In the genomic region with DNA sequence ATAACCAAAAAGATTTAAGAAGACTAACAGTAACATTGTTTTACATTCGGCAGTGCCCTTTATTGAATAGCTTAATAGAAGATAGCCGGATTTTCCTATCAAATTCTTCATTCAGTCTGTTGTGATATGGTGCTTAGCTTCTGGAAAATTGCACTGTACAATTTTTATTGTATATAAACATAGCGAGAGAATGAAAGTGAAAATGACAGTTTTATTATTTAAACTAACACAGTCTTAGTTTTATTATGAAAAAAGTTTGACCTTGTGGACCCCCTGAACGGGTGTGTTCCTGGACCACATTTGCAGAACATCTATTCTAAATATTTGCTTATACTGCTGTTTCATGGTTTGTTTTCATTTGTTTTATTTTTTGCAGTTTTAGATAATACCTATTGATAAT, we compare ENCODE assay signal across 1 cellular context.
TF ChIP-seq lines count a peak whose summit lies in the region.

No MANE protein-coding gene starts in this region.

TF ChIP-seq in HepG2, 621 proteins besides CTCF, POLR2A, EP300 and RAD21:
- TF ChIP-seq CBX1 (IDR thresholded peaks at IDR 0.05; ENCODE audit: low read depth) (no peak), ETV5 (CRISPR knock-in tag; IDR thresholded peaks at IDR 0.05; ENCODE audit: borderline replicate concordance) (no peak), MAFK (conservative IDR thresholded peaks at IDR 0.05 in 1 of 2, IDR thresholded peaks at IDR 0.05 in 1 of 2; ENCODE audit: low read length in 2 of 2) (0 out of 4 replicates have a peak, but pooled peaks of 1 of the 2 experiments have one; percentile 2), ZNF20 (CRISPR knock-in tag; IDR thresholded peaks at IDR 0.05) (no peak), ZFP1 (CRISPR knock-in tag; IDR thresholded peaks at IDR 0.05) (no peak), ZFP62 (CRISPR knock-in tag; IDR thresholded peaks at IDR 0.05) (no peak), EHMT2 (IDR thresholded peaks at IDR 0.05; ENCODE audit: borderline replicate concordance, low read depth, low read length) (no peak), MYNN (CRISPR knock-in tag; IDR thresholded peaks at IDR 0.05; ENCODE audit: low read depth) (no peak), ZNF629 (CRISPR knock-in tag; conservative IDR thresholded peaks at IDR 0.05) (no peak), RBFOX2 (IDR thresholded peaks at IDR 0.05; ENCODE audit: low read depth, low read length) (peak; percentile 22; the same call in 1 of the 2 replicates), ZNF749 (CRISPR knock-in tag; IDR thresholded peaks at IDR 0.05; ENCODE audit: borderline replicate concordance) (no peak), THYN1 (CRISPR knock-in tag; IDR thresholded peaks at IDR 0.05; ENCODE audit: borderline replicate concordance, low read depth) (no peak)
